1 cellular context compared by ENCODE assay signal in the genomic region with DNA sequence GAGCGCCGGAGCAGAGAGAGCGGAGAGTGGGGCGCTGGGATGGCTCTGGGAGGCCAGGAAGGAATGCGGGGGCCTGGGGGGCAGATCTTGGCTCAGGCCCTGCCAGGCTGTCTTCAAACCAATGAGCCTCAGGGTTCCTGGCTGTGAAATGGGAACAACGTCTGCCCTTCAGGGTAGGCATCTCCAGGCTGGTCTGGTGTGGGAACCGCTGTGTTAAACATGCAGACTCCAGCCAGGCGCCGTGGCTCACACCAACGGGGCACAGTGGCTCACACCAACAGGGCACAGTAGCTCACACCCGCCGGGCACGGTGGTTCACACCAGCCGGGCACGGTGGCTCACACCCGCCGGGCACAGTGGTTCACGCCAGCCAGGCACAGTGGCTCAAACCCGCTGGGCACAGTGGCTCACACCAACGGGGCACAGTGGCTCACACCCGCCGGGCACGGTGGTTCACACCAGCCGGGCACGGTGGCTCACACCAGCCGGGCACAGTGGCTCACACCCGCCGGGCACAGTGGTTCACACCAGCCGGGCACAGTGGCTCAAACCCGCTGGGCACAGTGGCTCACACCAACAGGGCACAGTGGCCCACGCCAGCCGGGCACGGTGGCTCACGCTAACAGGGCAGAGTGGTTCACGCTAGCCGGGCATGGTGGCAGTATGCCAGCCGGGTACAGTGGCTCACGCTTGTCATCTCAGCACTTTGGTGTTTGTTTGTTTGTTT.
TF ChIP-seq lines count a peak whose summit lies in the region.

No MANE protein-coding gene starts in this region.

TF ChIP-seq in HepG2, 621 proteins besides CTCF, POLR2A, EP300 and RAD21 (continued from another document):
- no peak for TF ChIP-seq SMYD3 (CRISPR knock-in tag; IDR thresholded peaks at IDR 0.05)
- no peak for TF ChIP-seq ZFP1 (CRISPR knock-in tag; IDR thresholded peaks at IDR 0.05)
- no peak for TF ChIP-seq ZNF33A (CRISPR knock-in tag; IDR thresholded peaks at IDR 0.05; ENCODE audit: borderline replicate concordance)
- TF ChIP-seq ZNF12 (CRISPR knock-in tag; IDR thresholded peaks at IDR 0.05) = no peak
- TF ChIP-seq ZNF296 (CRISPR knock-in tag; conservative IDR thresholded peaks at IDR 0.05) = no peak
- TF ChIP-seq ZMYM3 (CRISPR knock-in tag; IDR thresholded peaks at IDR 0.05) = peak; percentile 69
- no peak for TF ChIP-seq ZSCAN30 (CRISPR knock-in tag; IDR thresholded peaks at IDR 0.05)
- no peak for TF ChIP-seq ZNF761 (CRISPR knock-in tag; conservative IDR thresholded peaks at IDR 0.05)
- TF ChIP-seq HOXA3 (CRISPR knock-in tag; IDR thresholded peaks at IDR 0.05) = no peak
